ENCODE assay signal across 7 cellular contexts in the genomic region with DNA sequence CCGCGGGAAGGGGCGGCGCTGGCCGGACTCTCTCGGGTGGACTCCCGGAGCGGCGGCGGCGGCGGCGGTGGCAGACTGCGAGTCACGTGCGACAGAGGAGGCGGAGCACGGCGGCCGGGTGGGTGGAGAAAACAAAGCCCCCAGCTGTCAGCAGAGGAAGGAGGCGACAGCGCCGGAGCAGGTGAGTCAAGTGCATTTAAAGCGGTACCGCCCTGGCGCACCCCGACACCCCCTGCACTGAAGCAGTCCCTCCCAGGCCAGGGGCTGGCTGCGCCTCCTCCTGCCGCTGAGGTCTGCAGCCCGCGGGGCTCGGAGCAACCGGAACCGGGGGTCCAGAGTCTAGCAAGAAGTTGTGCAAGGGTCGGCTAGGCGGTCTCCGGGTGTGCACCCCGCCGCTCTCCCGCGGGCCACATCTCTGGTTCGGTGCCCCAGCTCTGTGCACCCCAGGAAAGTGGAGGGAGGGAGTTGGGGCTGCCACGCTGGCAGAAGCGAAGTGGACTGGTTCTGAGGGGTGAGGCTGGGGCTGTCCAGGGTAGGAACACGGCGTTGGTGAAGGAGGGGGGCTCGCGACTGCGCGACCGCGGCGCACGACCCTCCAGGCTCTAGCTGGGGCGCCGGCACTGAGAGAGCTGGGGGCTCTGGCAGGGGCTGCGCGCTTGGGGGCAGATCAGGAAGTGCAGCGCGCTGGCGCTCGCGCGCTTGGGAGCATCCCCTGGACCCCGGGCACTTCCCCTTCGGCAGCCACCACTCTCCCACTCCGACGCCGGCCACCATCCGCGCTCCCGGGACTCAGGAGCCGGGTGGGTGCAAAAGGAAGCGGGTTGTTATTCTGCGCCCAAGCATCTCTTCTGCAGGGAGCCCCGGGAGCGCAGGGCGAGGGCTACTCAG.
DNase-seq lines count a peak whose midpoint lies in the region; ATAC-seq and TF ChIP-seq lines count a peak whose summit lies in the region.

No MANE protein-coding gene starts in this region.

- H3K9me3 Mint-ChIP-seq in activated CD4-positive, alpha-beta T cell treated with anti-CD3 and anti-CD28 coated beads, Interleukin-2, amount 10 ng/mL, durations not matched to agents 24 days and 14 days: peaks cover 5% of the 10 kb centered on the region

- no peaks in the 10 kb centered on the region for H3K36me3 ChIP-seq in right lobe of liver

- DNase-seq in NCI-H2227 (lab: John Stamatoyannopoulos, UW; ENCODE audit: unreplicated experiment) (peak; percentile 83), coronary artery (ENCODE audit: low spot score) (peak; percentile 90), right lobe of liver (peak; percentile 89 to 93 (median 90))
- DNase-seq in activated CD4-positive, alpha-beta T cell treated with anti-CD3 and anti-CD28 coated beads, Interleukin-2, amount 10 ng/mL, durations not matched to agents 24 days and 14 days: peak; percentile 90
- peak; percentile 76 for DNase-seq in stimulated activated CD4-positive, alpha-beta T cell treated with anti-CD3 and anti-CD28 coated beads, Interleukin-4, amount 100 ng/mL, for 24 hours

- H3K4me3 ChIP-seq in coronary artery: peak overlapping the region; percentile 95
- peak overlapping the region; percentile 65 to 75 (median 73) for H3K4me3 ChIP-seq in right lobe of liver

- peaks cover 23% of the 10 kb centered on the region for H3K4me1 Mint-ChIP-seq in activated CD4-positive, alpha-beta T cell treated with anti-CD3 and anti-CD28 coated beads, Interleukin-2, amount 10 ng/mL, durations not matched to agents 24 days and 14 days

- peak overlapping the region; percentile 82 for H3K4me3 Mint-ChIP-seq in activated CD4-positive, alpha-beta T cell treated with anti-CD3 and anti-CD28 coated beads, Interleukin-2, amount 10 ng/mL, durations not matched to agents 24 days and 14 days

- H3K27ac Mint-ChIP-seq in activated CD4-positive, alpha-beta T cell treated with anti-CD3 and anti-CD28 coated beads, Interleukin-2, amount 10 ng/mL, durations not matched to agents 24 days and 14 days: no peak overlapping the region

- H3K27ac ChIP-seq in coronary artery (peak overlapping the region; percentile 77 to 89), right lobe of liver (peak overlapping the region in 2 of 3 donors; percentile 71 to 83)

- H3K27me3 ChIP-seq in right lobe of liver: no peaks in the 10 kb centered on the region

- H3K9me3 ChIP-seq in right lobe of liver: no peaks in the 10 kb centered on the region

- WGBS in right lobe of liver (ENCODE audit: insufficient coverage, low coverage, low lambda C conversion rate, missing lambda C conversion rate): 2% methylated on average over 28 of the region's 78 CpGs

- intact Hi-C loops in activated CD4-positive, alpha-beta T cell treated with anti-CD3 and anti-CD28 coated beads, Interleukin-2, amount 10 ng/mL, durations not matched to agents 24 days and 14 days (cut with micrococcal nuclease): loop anchor here (5.0 to 10.0 kb wide), 4 partner anchors 50 to 608 kb away; a partner anchor contains a TSS
- intact Hi-C loops in right lobe of liver (cut with DNase I): no loop called here

- TF ChIP-seq CTCF in coronary artery (IDR thresholded peaks at IDR 0.05) (no peak), right lobe of liver (IDR thresholded peaks at IDR 0.05) (no peak)

- TF ChIP-seq POLR2A in right lobe of liver (IDR thresholded peaks at IDR 0.05): peak; percentile 77

- peaks cover 0 to 9% (median 0%) of the 10 kb centered on the region in 4 donors for H3K4me1 ChIP-seq in right lobe of liver

- peaks cover 39% of the 10 kb centered on the region for H3K27me3 Mint-ChIP-seq in activated CD4-positive, alpha-beta T cell treated with anti-CD3 and anti-CD28 coated beads, Interleukin-2, amount 10 ng/mL, durations not matched to agents 24 days and 14 days

- ATAC-seq in GM18867 (IDR thresholded peaks at IDR 0.05; ENCODE audit: unreplicated experiment) (peak; percentile 88), HG03095 (IDR thresholded peaks at IDR 0.05; ENCODE audit: unreplicated experiment) (peak; percentile 55), right lobe of liver (peak; percentile 62 to 85 (median 82))

- no peaks in the 10 kb centered on the region for H3K36me3 Mint-ChIP-seq in activated CD4-positive, alpha-beta T cell treated with anti-CD3 and anti-CD28 coated beads, Interleukin-2, amount 10 ng/mL, durations not matched to agents 24 days and 14 days (ENCODE audit: low read depth)

Comparison
In these comparisons a context has a peak if more than half of its experiments do, and no peak if none do; other contexts are left out.
1. Peak in every context shown above with its lines: DNase-seq, ATAC-seq, H3K4me3 ChIP-seq and H3K27ac ChIP-seq.